ENCODE assay signal across 8 cellular contexts in genomic region chr10:52883996-52884871, GRCh38.
A peak's percentile ranks its signal among the peaks of the same experiment; 100 is the strongest.
DNase-seq lines count a peak whose midpoint lies in the region; ATAC-seq and TF ChIP-seq lines count a peak whose summit lies in the region.

No MANE protein-coding gene starts in this region.

- intact Hi-C loops in testis (cut with DNase I; ENCODE audit: low total_unique reads) = no loop called here

- TF ChIP-seq POLR2A in testis (IDR thresholded peaks at IDR 0.05) = no peak

- H3K4me3 ChIP-seq in brain microvascular endothelial cell (ENCODE audit: low read depth, low read length) (no peak overlapping the region), testis (peak overlapping the region in 1 of 2 donors; percentile 8)

- H3K36me3 ChIP-seq in brain microvascular endothelial cell (replicated peaks) = no peaks in the 10 kb centered on the region
- no peaks in the 10 kb centered on the region for H3K36me3 ChIP-seq in testis (ENCODE audit: low read depth, missing control alignments)

- H3K9me3 ChIP-seq in testis = no peaks in the 10 kb centered on the region

- peak; percentile 97 for ATAC-seq in GM19035 (IDR thresholded peaks at IDR 0.05; ENCODE audit: unreplicated experiment)
- ATAC-seq in HG03095 (IDR thresholded peaks at IDR 0.05; ENCODE audit: unreplicated experiment) = peak; percentile 88

- H3K27ac ChIP-seq in brain microvascular endothelial cell (no peak overlapping the region), testis (no peak overlapping the region)

- H3K4me1 ChIP-seq in testis = peaks cover 8% of the 10 kb centered on the region

- DNase-seq in DMS153 treated with DMSO at 0.1 percent for 48 hours (lab: John Stamatoyannopoulos, UW; ENCODE audit: unreplicated experiment) = peak; percentile 45
- DNase-seq in NCI-H510A (lab: John Stamatoyannopoulos, UW) = peak; percentile 0
- DNase-seq in brain microvascular endothelial cell = peak; percentile 71
- peak; percentile 59 for DNase-seq in iris pigment epithelial cell (ENCODE audit: low read depth)
- DNase-seq in testis = peak; percentile 56
- DNase-seq in activated effector memory CD4-positive, alpha-beta T cell treated with Interleukin-2 at 50 U/mL for 16 hours = no peak

- peak; percentile 76 for TF ChIP-seq CTCF in brain microvascular endothelial cell (IDR thresholded peaks at IDR 0.05; ENCODE audit: low read depth, low read length, missing control alignments)
- peak; percentile 25 to 69 (median 61) for TF ChIP-seq CTCF in testis (IDR thresholded peaks at IDR 0.05)

- H3K27me3 ChIP-seq in brain microvascular endothelial cell (replicated peaks) = no peaks in the 10 kb centered on the region
- H3K27me3 ChIP-seq in testis = no peaks in the 10 kb centered on the region

- 13 to 16% methylated on average over 33 of the region's 33 CpGs for WGBS in testis, 2 donors

- in situ Hi-C loops in brain microvascular endothelial cell (cut with HindIII; ENCODE audit: low pct_ligation_motif_present, low sequenced_read_pairs) = no loop called here
